Comparison of ENCODE assay signal across 1 cellular context in the genomic region with DNA sequence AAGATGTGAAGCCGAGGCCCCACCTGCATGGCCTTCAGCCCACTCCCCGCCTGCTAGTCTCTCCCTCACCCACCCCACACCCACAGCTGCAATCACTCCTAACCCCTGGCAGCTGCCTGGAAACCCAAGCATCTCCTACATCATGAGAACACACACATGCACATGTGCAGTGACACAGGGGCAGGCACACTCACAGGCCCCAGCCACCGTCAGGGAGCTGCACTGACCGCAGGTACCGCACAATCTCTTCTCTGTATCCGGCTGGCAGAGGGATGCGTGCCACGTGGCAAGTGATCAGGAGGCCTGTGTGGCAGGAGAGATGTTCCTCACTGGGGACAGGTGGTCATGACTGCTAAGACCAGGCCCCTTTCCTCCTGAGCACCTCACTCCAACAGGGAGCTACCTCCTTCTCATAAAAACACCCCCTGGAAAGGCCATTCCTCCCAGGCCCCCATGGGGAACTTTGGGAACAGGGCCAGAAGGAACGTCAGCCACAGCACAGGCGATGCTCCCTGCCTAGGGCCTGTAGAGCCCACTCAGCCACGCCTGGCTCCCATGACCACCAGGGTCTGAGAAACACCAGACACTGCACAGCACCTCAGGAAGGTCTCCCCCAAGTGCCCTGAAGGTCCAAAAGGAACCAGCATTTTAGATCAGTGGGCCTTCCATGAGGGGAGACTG.
TF ChIP-seq lines count a peak whose summit lies in the region.

No MANE protein-coding gene starts in this region.

TF ChIP-seq in IMR-90, 13 proteins besides CTCF, POLR2A, EP300 and RAD21:
- TF ChIP-seq BHLHE40 (IDR thresholded peaks at IDR 0.05; ENCODE audit: low read depth, low read length), result no peak
- TF ChIP-seq, protein P1, sequence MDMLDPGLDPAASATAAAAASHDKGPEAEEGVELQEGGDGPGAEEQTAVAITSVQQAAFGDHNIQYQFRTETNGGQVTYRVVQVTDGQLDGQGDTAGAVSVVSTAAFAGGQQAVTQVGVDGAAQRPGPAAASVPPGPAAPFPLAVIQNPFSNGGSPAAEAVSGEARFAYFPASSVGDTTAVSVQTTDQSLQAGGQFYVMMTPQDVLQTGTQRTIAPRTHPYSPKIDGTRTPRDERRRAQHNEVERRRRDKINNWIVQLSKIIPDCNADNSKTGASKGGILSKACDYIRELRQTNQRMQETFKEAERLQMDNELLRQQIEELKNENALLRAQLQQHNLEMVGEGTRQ (IDR thresholded peaks at IDR 0.05; ENCODE audit: low read depth, low read length), result no peak
- TF ChIP-seq CHD1 (IDR thresholded peaks at IDR 0.05; ENCODE audit: low read depth, low read length), result no peak
- TF ChIP-seq NFE2L2 (IDR thresholded peaks at IDR 0.05; ENCODE audit: low read depth, low read length), result no peak
- TF ChIP-seq FOS (IDR thresholded peaks at IDR 0.05; ENCODE audit: low read depth, low read length), result no peak
- no peak for TF ChIP-seq MXI1 (IDR thresholded peaks at IDR 0.05; ENCODE audit: borderline replicate concordance, low read depth, low read length)
- no peak for TF ChIP-seq MAFK (IDR thresholded peaks at IDR 0.05; ENCODE audit: low read depth, low read length)
- TF ChIP-seq RCOR1 (IDR thresholded peaks at IDR 0.05; ENCODE audit: insufficient replicate concordance, low read length), result no peak
- no peak for TF ChIP-seq RFX5 (IDR thresholded peaks at IDR 0.05; ENCODE audit: low read depth, low read length)
- TF ChIP-seq CEBPB (IDR thresholded peaks at IDR 0.05; ENCODE audit: low read depth, low read length), result no peak
TF ChIP-seq in IMR-90: peak in this region for 0.
